ENCODE assay signal across 15 cellular contexts in genomic region chr5:143957455-143957854, GRCh38.
DNase-seq lines count a peak whose midpoint lies in the region; ATAC-seq and TF ChIP-seq lines count a peak whose summit lies in the region.
"Had no signal": no experiment of that assay in that cellular context is flagged by ENCODE, and none has a peak within 500 bp of the region (broad histone marks: within the 10 kb centered on the region; RNA-seq: fewer than 3 reads in every experiment).

No MANE protein-coding gene starts in this region.

- intact Hi-C loops in Panc1 (cut with micrococcal nuclease; ENCODE audit: unreplicated experiment) = no loop called here

- no peaks in the 10 kb centered on the region for H3K27me3 ChIP-seq in Panc1 (ENCODE audit: control insufficient read depth, insufficient read depth, low read length)

- no peak overlapping the region for H3K27ac ChIP-seq in Panc1 (ENCODE audit: low read length)
- H3K27ac ChIP-seq: psoas muscle had no signal

- CTCF ChIA-PET in Panc1 (lab: Charles Lee) = no interaction called here

- H3K4me3 ChIP-seq in Panc1 (ENCODE audit: low read depth in 2 of 2, low read length in 2 of 2) = no peak overlapping the region
- H3K4me3 ChIP-seq in foreskin fibroblast (ENCODE audit: low read depth in 1 of 2, low read length in 2 of 2) = no peak overlapping the region
- H3K4me3 ChIP-seq: psoas muscle had no signal

- peak; percentile 17 for TF ChIP-seq CTCF in AG09319 (IDR thresholded peaks at IDR 0.05; ENCODE audit: low read depth, low read length)
- 0 out of 2 replicates have a peak, but pooled peaks have one; percentile 9 for TF ChIP-seq CTCF in GM12874 (IDR thresholded peaks at IDR 0.05; ENCODE audit: insufficient read depth, low read depth, low read length)
- TF ChIP-seq CTCF in Panc1 (IDR thresholded peaks at IDR 0.05) = peak; percentile 26; the same call in 1 of the 2 replicates
- peak; percentile 41 for TF ChIP-seq CTCF in foreskin fibroblast (IDR thresholded peaks at IDR 0.05; ENCODE audit: low read depth, low read length)

- H3K4me1 ChIP-seq in Panc1 (ENCODE audit: control insufficient read depth, insufficient read depth, low read length) = no peaks in the 10 kb centered on the region
- H3K4me1 ChIP-seq: psoas muscle had no signal

- POLR2A ChIA-PET in Panc1 (lab: Charles Lee) = no interaction called here

- in situ Hi-C loops in Panc1 (cut with HindIII; ENCODE audit: low pct_unique_long_range_greater_than_20kb, low sequenced_read_pairs) = no loop called here

- no peaks in the 10 kb centered on the region for H3K36me3 ChIP-seq in Panc1 (ENCODE audit: control insufficient read depth, insufficient read depth, low read length)

- ATAC-seq in Panc1 (no peak), GM21367 (IDR thresholded peaks at IDR 0.05; ENCODE audit: unreplicated experiment) (no peak)
- ATAC-seq: activated CD8-positive, alpha-beta memory T cell treated with anti-CD3 and anti-CD28 coated beads, Interleukin-2, amount 10 ng/mL, durations not matched to agents 7 days and 5 days; effector memory CD8-positive, alpha-beta T cell; psoas muscle had no signal

- H3K9me3 ChIP-seq in Panc1 (ENCODE audit: control insufficient read depth, insufficient read depth, low read depth, low read length) = no peaks in the 10 kb centered on the region
- H3K9me3 ChIP-seq: psoas muscle had no signal

- BruUV-seq in Panc1 (replicated peaks; lab: Mats Ljungman, UMichigan) = no TSS peak

- DNase-seq in AG09319 (ENCODE audit: extremely low read depth, low read depth) = no peak
- DNase-seq in Panc1 (ENCODE audit: low read depth, low spot score) = no peak
- DNase-seq in foreskin fibroblast = no peak
- no peak for DNase-seq in activated gamma-delta T cell treated with Interleukin-2 at 50 U/mL for 16 hours
- no peak for DNase-seq in ecto neural progenitor cell (ENCODE audit: low spot score)
- DNase-seq in RPMI8226 = no peak
- DNase-seq: activated CD8-positive, alpha-beta memory T cell treated with anti-CD3 and anti-CD28 coated beads, Interleukin-2, amount 10 ng/mL, durations not matched to agents 7 days and 5 days; CD4-positive, CD25-positive, alpha-beta regulatory T cell; effector memory CD8-positive, alpha-beta T cell; KG1; midbrain; NCI-H2171 treated with DMSO at 0.1 percent for 48 hours; psoas muscle had no signal
